ENCODE assay signal across 12 cellular contexts in the genomic region with DNA sequence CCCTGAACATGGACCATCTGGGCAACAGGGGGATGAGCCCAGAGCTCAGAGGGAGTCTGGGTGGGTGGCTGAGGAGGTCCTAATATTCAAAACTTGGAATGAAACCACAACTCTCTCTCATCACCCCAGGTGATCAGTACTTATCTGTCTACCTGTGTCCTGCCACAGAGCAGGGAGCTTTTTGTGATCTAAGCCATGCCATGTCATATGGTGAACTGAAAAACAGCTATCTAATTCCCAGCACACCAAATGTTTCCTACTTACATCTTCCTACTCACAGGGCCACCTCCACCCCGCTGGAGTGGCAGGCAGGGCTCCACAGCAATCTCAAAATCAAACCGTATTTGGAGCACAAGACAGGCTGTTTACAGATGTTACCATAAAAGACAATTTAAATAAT.
DNase-seq lines count a peak whose midpoint lies in the region; ATAC-seq and TF ChIP-seq lines count a peak whose summit lies in the region.
"Had no signal": no experiment of that assay in that cellular context is flagged by ENCODE, and none has a peak within 500 bp of the region (broad histone marks: within the 10 kb centered on the region; RNA-seq: fewer than 3 reads in every experiment).

No MANE protein-coding gene starts in this region.

- H2BK5ac ChIP-seq in mesendoderm (ENCODE audit: low read length) = no peak overlapping the region

- H3K56ac ChIP-seq in mesendoderm (ENCODE audit: low read length) = peak overlapping the region; percentile 30

- peak overlapping the region; percentile 90 for H3K27ac ChIP-seq in mammary epithelial cell (ENCODE audit: insufficient read depth, low read depth, low read length)
- no peak overlapping the region for H3K27ac ChIP-seq in mesendoderm (ENCODE audit: low read depth, low read length)
- H3K27ac ChIP-seq in tibial artery = peak overlapping the region; percentile 92 to 98

- no peak overlapping the region for H2BK120ac ChIP-seq in mesendoderm (ENCODE audit: low read depth, low read length)

- H3K4me1 ChIP-seq in mammary epithelial cell (ENCODE audit: insufficient read depth, low read length) (peaks cover 38% of the 10 kb centered on the region), mesendoderm (ENCODE audit: control insufficient read depth, low read depth, low read length) (peaks cover 10% of the 10 kb centered on the region), tibial artery (peaks cover 0 to 30% (median 19%) of the 10 kb centered on the region in 4 donors), BE2C (no peaks in the 10 kb centered on the region)

- H4K5ac ChIP-seq in mesendoderm (ENCODE audit: low read length) = no peak overlapping the region

- H3K4ac ChIP-seq in mesendoderm (ENCODE audit: low read depth, low read length) = no peak overlapping the region

- H4K20me1 ChIP-seq in mammary epithelial cell (ENCODE audit: insufficient read depth, low read length) = no peaks in the 10 kb centered on the region

- peak overlapping the region; percentile 48 for H3K9ac ChIP-seq in mammary epithelial cell (ENCODE audit: insufficient read depth, low read length)
- no peak overlapping the region for H3K9ac ChIP-seq in mesendoderm (ENCODE audit: low read length)

- intact Hi-C loops in mammary epithelial cell (cut with micrococcal nuclease) (loop anchor here (2.0 to 10.0 kb wide), 5 partner anchors 90 to 499 kb away; no protein-coding TSS in a partner anchor), tibial artery (cut with DNase I; ENCODE audit: low total_unique reads) (no loop called here)

- whole genome bisulfite sequencing in mammary epithelial cell (ENCODE audit: low coverage, missing lambda C conversion rate) = 95% methylated on average over 2 of the region's 2 CpGs
- WGBS in mesendoderm (ENCODE audit: extremely low coverage, insufficient coverage, low lambda C conversion rate) = no CpG with 5 or more reads among the region's 2 CpGs

- H3K79me2 ChIP-seq in mammary epithelial cell (ENCODE audit: insufficient read depth, low read length) (peaks cover 18% of the 10 kb centered on the region), mesendoderm (ENCODE audit: control insufficient read depth, insufficient read depth, low read length) (peaks cover 10% of the 10 kb centered on the region)

- no peaks in the 10 kb centered on the region for H3K36me3 Mint-ChIP-seq in activated naive CD8-positive, alpha-beta T cell
- no peaks in the 10 kb centered on the region for H3K36me3 Mint-ChIP-seq in activated naive CD8-positive, alpha-beta T cell treated with anti-CD3 and anti-CD28 coated beads, Interleukin-2, amount 50 U/mL, for 24 hours (ENCODE audit: low read depth)
- H3K36me3 Mint-ChIP-seq: stimulated activated memory B cell treated with anti-CD40 and anti-IgM and Interleukin-4, amounts not matched to agents 10 μg/mL and 1 μg/mL and 100 μg/mL, for 72 hours had no signal

- H4K8ac ChIP-seq in mesendoderm (ENCODE audit: low read depth, low read length) = no peak overlapping the region

- H3K4me1 Mint-ChIP-seq in activated naive CD8-positive, alpha-beta T cell (ENCODE audit: low read depth) = peaks cover 17% of the 10 kb centered on the region
- peaks cover 18% of the 10 kb centered on the region for H3K4me1 Mint-ChIP-seq in activated naive CD8-positive, alpha-beta T cell treated with anti-CD3 and anti-CD28 coated beads, Interleukin-2, amount 50 U/mL, for 24 hours

- peaks cover 6% of the 10 kb centered on the region for H3K79me1 ChIP-seq in mesendoderm (ENCODE audit: low read length)

- H2AFZ ChIP-seq in mammary epithelial cell (ENCODE audit: low read depth, low read length) = peak overlapping the region; percentile 55

- no TSS peak for BruUV-seq in mammary epithelial cell (replicated peaks; lab: Mats Ljungman, UMichigan)

- no peak overlapping the region for H3K27ac Mint-ChIP-seq in activated naive CD8-positive, alpha-beta T cell
- no peak overlapping the region for H3K27ac Mint-ChIP-seq in activated naive CD8-positive, alpha-beta T cell treated with anti-CD3 and anti-CD28 coated beads, Interleukin-2, amount 50 U/mL, for 24 hours
- H3K27ac Mint-ChIP-seq: naive thymus-derived CD4-positive, alpha-beta T cell; stimulated activated memory B cell treated with anti-CD40 and anti-IgM and Interleukin-4, amounts not matched to agents 10 μg/mL and 1 μg/mL and 100 μg/mL, for 72 hours had no signal

- H3K18ac ChIP-seq in mesendoderm (ENCODE audit: low read length) = peak overlapping the region; percentile 20

- H3K36me3 ChIP-seq in mammary epithelial cell (ENCODE audit: insufficient read depth, low read length) (no peaks in the 10 kb centered on the region), mesendoderm (ENCODE audit: control insufficient read depth, insufficient read depth, low read length) (no peaks in the 10 kb centered on the region), tibial artery (no peaks in the 10 kb centered on the region), BE2C (no peaks in the 10 kb centered on the region)

- H3K9me3 ChIP-seq in mammary epithelial cell (replicated peaks; ENCODE audit: insufficient read depth, low read length) = no peaks in the 10 kb centered on the region
- no peaks in the 10 kb centered on the region for H3K9me3 ChIP-seq in tibial artery
- H3K9me3 ChIP-seq in BE2C = no peaks in the 10 kb centered on the region

- H3K4me2 ChIP-seq in mammary epithelial cell (ENCODE audit: insufficient read depth, low read depth, low read length) = peak overlapping the region; percentile 96
- no peak overlapping the region for H3K4me2 ChIP-seq in mesendoderm (ENCODE audit: low read length)

- DNase-seq in activated naive CD8-positive, alpha-beta T cell treated with anti-CD3 and anti-CD28 coated beads, Interleukin-2, amount 50 U/mL, for 24 hours = no peak
- DNase-seq in mammary epithelial cell (no peak), mesendoderm (no peak), tibial artery (no peak), BE2C (no peak), NCI-H146 (lab: John Stamatoyannopoulos, UW) (no peak)
- no peak for DNase-seq in NK-92 treated with Interleukin-12 subunit alpha and Interleukin-12 subunit beta, amount 100 ng/mL, for 24 hours (lab: John Stamatoyannopoulos, UW)
- DNase-seq: activated naive CD4-positive, alpha-beta T cell; naive thymus-derived CD4-positive, alpha-beta T cell; stimulated activated CD4-positive, alpha-beta T cell treated with anti-CD3 and anti-CD28 coated beads, Interleukin-1b, Interleukin-23, amount 100 ng/mL, for 48 hours had no signal

- H3K23ac ChIP-seq in mesendoderm (ENCODE audit: low read length) = no peak overlapping the region

- in situ Hi-C loops in mammary epithelial cell (cut with MboI; ENCODE audit: low sequenced_read_pairs in 2 of 2) = no loop called here

- H2AK5ac ChIP-seq in mesendoderm (ENCODE audit: low read length) = no peak overlapping the region

- H3K4me3 ChIP-seq in mammary epithelial cell (replicated peaks in 1 of 3; ENCODE audit: insufficient read depth in 1 of 3, low read depth in 2 of 3, low read length in 3 of 3) = peak overlapping the region in 1 of 3 experiments; percentile 51
- no peak overlapping the region for H3K4me3 ChIP-seq in mesendoderm (ENCODE audit: low read length)
- H3K4me3 ChIP-seq in tibial artery = peak overlapping the region; percentile 69 to 90
- H3K4me3 ChIP-seq in BE2C (ENCODE audit: low read depth, low read length) = no peak overlapping the region

- no peak for ATAC-seq in activated naive CD8-positive, alpha-beta T cell treated with anti-CD3 and anti-CD28 coated beads, Interleukin-2, amount 50 U/mL, for 24 hours
- ATAC-seq: naive thymus-derived CD4-positive, alpha-beta T cell; stimulated activated memory B cell treated with anti-CD40 and anti-IgM and Interleukin-4, amounts not matched to agents 10 μg/mL and 1 μg/mL and 100 μg/mL, for 72 hours had no signal

- H3K27me3 ChIP-seq in mammary epithelial cell (ENCODE audit: insufficient read depth, low read length) (no peaks in the 10 kb centered on the region), mesendoderm (ENCODE audit: insufficient read depth, low read length, poor library complexity) (no peaks in the 10 kb centered on the region), tibial artery (no peaks in the 10 kb centered on the region), BE2C (no peaks in the 10 kb centered on the region)

- peak overlapping the region; percentile 30 for H3K4me3 Mint-ChIP-seq in activated naive CD8-positive, alpha-beta T cell
- no peak overlapping the region for H3K4me3 Mint-ChIP-seq in activated naive CD8-positive, alpha-beta T cell treated with anti-CD3 and anti-CD28 coated beads, Interleukin-2, amount 50 U/mL, for 24 hours
- H3K4me3 Mint-ChIP-seq: stimulated activated memory B cell treated with anti-CD40 and anti-IgM and Interleukin-4, amounts not matched to agents 10 μg/mL and 1 μg/mL and 100 μg/mL, for 72 hours had no signal

- H3K27me3 Mint-ChIP-seq in activated naive CD8-positive, alpha-beta T cell = peaks cover 33% of the 10 kb centered on the region
- H3K27me3 Mint-ChIP-seq in activated naive CD8-positive, alpha-beta T cell treated with anti-CD3 and anti-CD28 coated beads, Interleukin-2, amount 50 U/mL, for 24 hours = peaks cover 48% of the 10 kb centered on the region

- no peaks in the 10 kb centered on the region for H3K9me3 Mint-ChIP-seq in activated naive CD8-positive, alpha-beta T cell (ENCODE audit: low read depth)
- peaks cover 3% of the 10 kb centered on the region for H3K9me3 Mint-ChIP-seq in activated naive CD8-positive, alpha-beta T cell treated with anti-CD3 and anti-CD28 coated beads, Interleukin-2, amount 50 U/mL, for 24 hours

- CTCF ChIA-PET in mammary epithelial cell (lab: Charles Lee; ENCODE audit: low non-redundant PET) = no interaction called here

- dilution Hi-C loops in mammary epithelial cell (cut with HindIII; ENCODE audit: low sequenced_read_pairs) = no loop called here

- TF ChIP-seq CTCF in mammary epithelial cell (conservative IDR thresholded peaks at IDR 0.05 in 1 of 2, IDR thresholded peaks at IDR 0.05 in 1 of 2; ENCODE audit: extremely low read depth in 1 of 2, insufficient read depth in 1 of 2, low read depth in 1 of 2, low read length in 2 of 2) (no peak), tibial artery (IDR thresholded peaks at IDR 0.05) (no peak), BE2C (IDR thresholded peaks at IDR 0.05; ENCODE audit: low read depth, low read length) (no peak)

- H2BK15ac ChIP-seq in mesendoderm (replicated peaks; ENCODE audit: low read depth) = no peak overlapping the region

Comparison
In these comparisons a context has a peak if more than half of its experiments do, and no peak if none do; other contexts are left out.
1. H3K4me3 ChIP-seq: peak in tibial artery (2 of 2); none in mesendoderm (single experiment) and BE2C (single experiment).